1 cellular context compared by ENCODE assay signal in the genomic region with DNA sequence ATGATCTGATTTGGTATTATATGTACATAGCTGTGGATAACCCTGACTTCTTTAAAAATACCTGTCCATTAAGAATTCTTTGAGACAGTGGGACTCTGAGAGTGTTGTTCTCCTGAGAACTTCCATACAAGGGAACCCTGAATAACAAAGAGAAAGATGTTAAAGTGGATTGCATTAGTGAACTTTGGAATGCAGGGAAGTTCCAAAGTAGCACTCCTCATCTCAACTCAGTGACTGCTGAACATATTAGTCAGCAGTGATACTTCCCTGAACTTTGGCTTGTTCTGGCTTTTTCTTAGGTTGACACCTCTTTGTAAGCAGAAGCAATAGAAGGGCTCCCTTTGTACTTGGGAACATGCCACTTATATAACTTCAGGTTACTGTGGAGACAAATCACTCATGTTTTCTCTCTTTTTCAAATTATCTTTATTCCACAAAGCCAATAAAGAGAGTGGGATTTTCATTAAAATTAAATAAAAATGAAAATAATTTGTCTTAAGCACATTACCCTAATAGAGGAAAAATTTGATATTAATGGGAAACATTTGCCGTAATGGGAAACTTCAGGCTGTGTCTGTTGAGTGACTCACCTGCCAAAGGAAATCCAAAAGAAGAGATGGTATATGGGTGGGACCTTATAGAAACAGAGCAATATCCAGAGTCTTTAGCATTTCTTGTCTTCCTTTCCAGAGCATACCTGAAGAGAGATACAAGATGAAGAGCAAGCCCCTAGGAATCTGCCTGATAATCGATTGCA.
TF ChIP-seq lines count a peak whose summit lies in the region.

No MANE protein-coding gene starts in this region.

TF ChIP-seq in SK-N-SH, 30 proteins besides CTCF, POLR2A, EP300 and RAD21 (continued from another document):
- TF ChIP-seq, protein P1, sequence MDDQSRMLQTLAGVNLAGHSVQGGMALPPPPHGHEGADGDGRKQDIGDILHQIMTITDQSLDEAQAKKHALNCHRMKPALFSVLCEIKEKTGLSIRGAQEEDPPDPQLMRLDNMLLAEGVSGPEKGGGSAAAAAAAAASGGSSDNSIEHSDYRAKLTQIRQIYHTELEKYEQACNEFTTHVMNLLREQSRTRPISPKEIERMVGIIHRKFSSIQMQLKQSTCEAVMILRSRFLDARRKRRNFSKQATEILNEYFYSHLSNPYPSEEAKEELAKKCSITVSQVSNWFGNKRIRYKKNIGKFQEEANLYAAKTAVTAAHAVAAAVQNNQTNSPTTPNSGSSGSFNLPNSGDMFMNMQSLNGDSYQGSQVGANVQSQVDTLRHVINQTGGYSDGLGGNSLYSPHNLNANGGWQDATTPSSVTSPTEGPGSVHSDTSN (IDR thresholded peaks at IDR 0.05), result peak; percentile 53; the same call in 1 of the 2 replicates
- no peak; the same call in 1 of the 2 replicates for TF ChIP-seq POLR2AphosphoS5 (IDR thresholded peaks at IDR 0.05; ENCODE audit: low read depth, low read length)
